9 cellular contexts compared by ENCODE assay signal in the genomic region with DNA sequence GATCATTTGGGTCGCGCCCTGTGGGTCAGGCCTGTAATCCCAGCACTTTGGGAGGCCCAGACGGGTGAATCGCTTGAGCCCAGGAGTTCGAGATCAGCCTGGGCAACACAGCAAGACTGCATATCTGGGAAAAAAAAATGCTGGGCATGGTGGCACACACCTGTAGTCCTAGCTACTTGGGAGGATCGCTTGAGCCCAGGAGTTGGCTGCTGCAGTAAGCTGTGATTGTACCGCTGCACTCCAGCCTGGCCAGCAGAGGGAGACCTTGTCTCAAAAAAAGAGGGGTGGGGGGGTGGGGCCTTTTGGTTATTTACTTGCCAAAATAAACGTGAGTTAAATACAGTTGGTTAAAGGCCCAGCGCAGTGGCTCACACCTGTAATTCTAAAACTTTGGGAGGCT. TPM values are rescaled to one million over a fixed set of nuclear protein-coding genes. Genes with fewer than 3 reads are reported as not detected.
DNase-seq lines count a peak whose midpoint lies in the region; ATAC-seq and TF ChIP-seq lines count a peak whose summit lies in the region.
"Had no signal": no experiment of that assay in that cellular context is flagged by ENCODE, and none has a peak within 500 bp of the region (broad histone marks: within the 10 kb centered on the region; RNA-seq: fewer than 3 reads in every experiment).

No MANE protein-coding gene starts in this region.

- no peaks in the 10 kb centered on the region for H3K36me3 ChIP-seq in CD8-positive, alpha-beta memory T cell (ENCODE audit: insufficient read depth, low read length)
- no peaks in the 10 kb centered on the region for H3K36me3 ChIP-seq in aorta (ENCODE audit: control insufficient read depth in 1 of 2, insufficient read depth in 2 of 2, low read length in 1 of 2)
- H3K36me3 ChIP-seq in colonic mucosa, result no peaks in the 10 kb centered on the region

- H3K9ac ChIP-seq in colonic mucosa (ENCODE audit: low read depth in 2 of 2, low read length in 2 of 2), result no peak overlapping the region

- H3K27ac ChIP-seq in CD8-positive, alpha-beta memory T cell (ENCODE audit: low read depth, low read length), result no peak overlapping the region
- H3K27ac ChIP-seq in aorta (ENCODE audit: low read depth in 1 of 2, low read length in 2 of 2), result no peak overlapping the region
- H3K27ac ChIP-seq in colonic mucosa, result no peak overlapping the region
- H3K27ac ChIP-seq: left ventricle myocardium inferior had no signal

- no peak overlapping the region for H3K27ac Mint-ChIP-seq in CD8-positive, alpha-beta memory T cell
- no peak overlapping the region for H3K27ac Mint-ChIP-seq in HFFc6

- TF ChIP-seq CTCF in HFFc6 (IDR thresholded peaks at IDR 0.05) (peak; percentile 70), colonic mucosa (IDR thresholded peaks at IDR 0.05) (no peak)

- CTCF ChIA-PET in CD8-positive, alpha-beta memory T cell (lab: Charles Lee), result interaction anchor here (0.6 kb wide), 1 partner anchor 12 kb away, joined by 3 read pairs; no protein-coding TSS in a partner anchor

- no peaks in the 10 kb centered on the region for H3K4me1 ChIP-seq in CD8-positive, alpha-beta memory T cell (ENCODE audit: insufficient read depth, low read length)
- H3K4me1 ChIP-seq in aorta (ENCODE audit: control insufficient read depth in 1 of 2, insufficient read depth in 2 of 2, low read length in 2 of 2) (no peaks in the 10 kb centered on the region), colonic mucosa (no peaks in the 10 kb centered on the region)
- H3K4me1 ChIP-seq: left ventricle myocardium inferior had no signal

- H3K9me3 ChIP-seq in CD8-positive, alpha-beta memory T cell (ENCODE audit: low read length), result peaks cover 35% of the 10 kb centered on the region
- H3K9me3 ChIP-seq in aorta (ENCODE audit: control insufficient read depth, low read length), result peaks cover 17% of the 10 kb centered on the region
- peaks cover 13% of the 10 kb centered on the region for H3K9me3 ChIP-seq in colonic mucosa

- H3K4me3 Mint-ChIP-seq in CD8-positive, alpha-beta memory T cell, result no peak overlapping the region
- no peak overlapping the region for H3K4me3 Mint-ChIP-seq in HFFc6

- DNase-seq in CD8-positive, alpha-beta memory T cell, result peak in 4 of 5 donors; percentile 6 to 53 (median 20)
- no peak for DNase-seq in HFFc6
- peak; percentile 56 for DNase-seq in activated CD4-positive, alpha-beta T cell treated with anti-CD3 and anti-CD28 coated beads for 48 hours
- DNase-seq in iris pigment epithelial cell (ENCODE audit: low read depth), result peak; percentile 19
- DNase-seq in GM19240 (ENCODE audit: insufficient read length, low spot score), result no peak
- DNase-seq in aorta, result no peak
- no peak for DNase-seq in colonic mucosa
- DNase-seq: left ventricle myocardium inferior had no signal

- peaks cover 23 to 66% (median 48%) of the 10 kb centered on the region in 5 donors for H3K9me3 Mint-ChIP-seq in CD8-positive, alpha-beta memory T cell
- H3K9me3 Mint-ChIP-seq in HFFc6, result peaks cover 75% of the 10 kb centered on the region

- H3K36me3 Mint-ChIP-seq in CD8-positive, alpha-beta memory T cell, result peaks cover 2 to 6% (median 4%) of the 10 kb centered on the region in 3 donors
- H3K36me3 Mint-ChIP-seq in HFFc6 (ENCODE audit: low read depth), result peaks cover 41% of the 10 kb centered on the region

- 48 to 53% methylated on average over 9 of the region's 9 CpGs for WGBS in aorta, 2 donors

- POLR2A ChIA-PET in CD8-positive, alpha-beta memory T cell (lab: Charles Lee), result no interaction called here

- H3K4me1 Mint-ChIP-seq in CD8-positive, alpha-beta memory T cell, result no peaks in the 10 kb centered on the region
- H3K4me1 Mint-ChIP-seq in HFFc6 (ENCODE audit: low read depth), result no peaks in the 10 kb centered on the region

- intact Hi-C loops in aorta (cut with DNase I), result no loop called here
- intact Hi-C loops in colonic mucosa (cut with DNase I), result no loop called here

- no peaks in the 10 kb centered on the region for H3K27me3 Mint-ChIP-seq in CD8-positive, alpha-beta memory T cell
- peaks cover 8% of the 10 kb centered on the region for H3K27me3 Mint-ChIP-seq in HFFc6 (ENCODE audit: insufficient read depth)

- H3K4me3 ChIP-seq in CD8-positive, alpha-beta memory T cell (ENCODE audit: low read length), result no peak overlapping the region
- H3K4me3 ChIP-seq in aorta (ENCODE audit: low read length in 2 of 2) (no peak overlapping the region), colonic mucosa (no peak overlapping the region)
- H3K4me3 ChIP-seq: left ventricle myocardium inferior had no signal

- no peaks in the 10 kb centered on the region for H3K27me3 ChIP-seq in CD8-positive, alpha-beta memory T cell (ENCODE audit: insufficient read depth, low read length, poor library complexity, severe bottlenecking)
- no peaks in the 10 kb centered on the region for H3K27me3 ChIP-seq in aorta (ENCODE audit: control insufficient read depth in 1 of 2, insufficient read depth in 2 of 2, low read length in 1 of 2)
- H3K27me3 ChIP-seq in colonic mucosa, result no peaks in the 10 kb centered on the region

- ATAC-seq in GM19467 (IDR thresholded peaks at IDR 0.05; ENCODE audit: unreplicated experiment), result no peak
- no peak for ATAC-seq in aorta (ENCODE audit: low FRiP score)

RNA-seq across cellular contexts. Expression of a gene that starts 9.8 kb away (rescaled TPM):
- total RNA-seq in CD8-positive, alpha-beta memory T cell, result 10 to 100 TPM; 51.8 to 56.8 TPM
- 29.2 TPM for polyA plus RNA-seq in CD8-positive, alpha-beta memory T cell
- 10 to 100 TPM; 26.5 to 32.5 (median 29.9) TPM for total RNA-seq in HFFc6 (2021; fragmentation: NEBNext Ultra II Directional; extraction: Animal tissue kit (Norgen Biotek cat#: 25700))
- total RNA-seq in aorta, result 10 to 100 TPM; 16.5 to 26.2 TPM
- polyA plus RNA-seq in aorta, result 10 to 100 TPM; 11.2 to 15.4 TPM
- 10 to 100 TPM; 17.2 to 29.6 TPM for total RNA-seq in colonic mucosa

RNA-seq across cellular contexts. Expression of a gene that starts 36.0 kb away (rescaled TPM):
- 10 to 100 TPM; 23.4 to 25.9 TPM for total RNA-seq in CD8-positive, alpha-beta memory T cell
- 32.0 TPM for polyA plus RNA-seq in CD8-positive, alpha-beta memory T cell
- 10 to 100 TPM; 15.6 to 18.4 (median 17.6) TPM for total RNA-seq in HFFc6 (2021; fragmentation: NEBNext Ultra II Directional; extraction: Animal tissue kit (Norgen Biotek cat#: 25700))
- total RNA-seq in aorta (10 to 100 TPM; 25.5 to 26.0 TPM), colonic mucosa (10 to 100 TPM; 16.3 to 17.1 TPM)
- polyA plus RNA-seq in aorta, result 10 to 100 TPM in 1 of 2 donors, 1 to 10 TPM in 1; 4.1 to 14.6 TPM

RNA-seq across cellular contexts. Expression of a gene that starts 59.9 kb away (rescaled TPM):
- 1 to 10 TPM; 4.4 to 4.5 TPM for total RNA-seq in CD8-positive, alpha-beta memory T cell
- polyA plus RNA-seq in CD8-positive, alpha-beta memory T cell, result 1.0 TPM
- 1 to 10 TPM; 3.4 to 4.5 (median 4.1) TPM for total RNA-seq in HFFc6 (2021; fragmentation: NEBNext Ultra II Directional; extraction: Animal tissue kit (Norgen Biotek cat#: 25700))
- total RNA-seq in aorta, result 1 to 10 TPM; 5.9 to 7.8 TPM
- 1 to 10 TPM in 1 of 2 donors, under 1 TPM in 1; 0.38 to 1.9 TPM for polyA plus RNA-seq in aorta
- total RNA-seq in colonic mucosa, result 1 to 10 TPM; 3.4 to 3.8 TPM

Comparison
In these comparisons a context has a peak if more than half of its experiments do, and no peak if none do; other contexts are left out.
1. DNase-seq: peak in CD8-positive, alpha-beta memory T cell (4 of 5), activated CD4-positive, alpha-beta T cell treated with anti-CD3 and anti-CD28 coated beads for 48 hours (single experiment) and iris pigment epithelial cell (single experiment); none in HFFc6 (single experiment), GM19240 (single experiment), aorta (0 of 2) and colonic mucosa (single experiment).